1 cellular context compared by ENCODE assay signal in genomic region chr19:43957891-43958290, GRCh38.
A peak's percentile ranks its signal among the peaks of the same experiment; 100 is the strongest.
TF ChIP-seq lines count a peak whose summit lies in the region.

No MANE protein-coding gene starts in this region.

TF ChIP-seq in HepG2, 621 proteins besides CTCF, POLR2A, EP300 and RAD21 (continued from another document and continues in another):
- TF ChIP-seq PAXIP1 (CRISPR knock-in tag; conservative IDR thresholded peaks at IDR 0.05) (peak; percentile 65), ZNF230 (CRISPR knock-in tag; IDR thresholded peaks at IDR 0.05) (no peak), CREB1 (IDR thresholded peaks at IDR 0.05) (no peak), CREB1 (CRISPR knock-in tag; IDR thresholded peaks at IDR 0.05) (no peak), CREB3 (CRISPR knock-in tag; IDR thresholded peaks at IDR 0.05) (no peak), SNRNP70 (IDR thresholded peaks at IDR 0.05; ENCODE audit: low read depth, low read length) (no peak), ZNF577 (CRISPR knock-in tag; IDR thresholded peaks at IDR 0.05; ENCODE audit: borderline replicate concordance, low read depth) (no peak), ZBTB8A (CRISPR knock-in tag; IDR thresholded peaks at IDR 0.05; ENCODE audit: borderline replicate concordance, low read depth) (no peak), ZNF780A (CRISPR knock-in tag; IDR thresholded peaks at IDR 0.05) (no peak), LCORL (IDR thresholded peaks at IDR 0.05) (no peak), LCORL (CRISPR knock-in tag; IDR thresholded peaks at IDR 0.05) (no peak), SMAD1 (CRISPR knock-in tag; IDR thresholded peaks at IDR 0.05; ENCODE audit: borderline replicate concordance, low read depth) (no peak), ZNF850 (CRISPR knock-in tag; conservative IDR thresholded peaks at IDR 0.05) (no peak), DDIT3 (CRISPR knock-in tag; IDR thresholded peaks at IDR 0.05) (no peak), CBX5 (CRISPR knock-in tag; IDR thresholded peaks at IDR 0.05; ENCODE audit: borderline replicate concordance) (no peak), MTA1 (CRISPR knock-in tag; IDR thresholded peaks at IDR 0.05; ENCODE audit: borderline replicate concordance) (no peak), SNAPC2 (CRISPR knock-in tag; IDR thresholded peaks at IDR 0.05) (no peak), ZNF367 (CRISPR knock-in tag; IDR thresholded peaks at IDR 0.05; ENCODE audit: borderline replicate concordance) (no peak), NFKBIZ (CRISPR knock-in tag; IDR thresholded peaks at IDR 0.05) (no peak), ZNF260 (CRISPR knock-in tag; IDR thresholded peaks at IDR 0.05; ENCODE audit: borderline replicate concordance, low read depth) (no peak), ZNF549 (CRISPR knock-in tag; IDR thresholded peaks at IDR 0.05) (no peak), HOXA9 (CRISPR knock-in tag; IDR thresholded peaks at IDR 0.05; ENCODE audit: borderline replicate concordance) (no peak), CBFB (CRISPR knock-in tag; IDR thresholded peaks at IDR 0.05) (no peak), ZNF660 (CRISPR knock-in tag; IDR thresholded peaks at IDR 0.05; ENCODE audit: borderline replicate concordance, low read depth) (no peak), MEIS2 (CRISPR knock-in tag; IDR thresholded peaks at IDR 0.05) (0 out of 2 replicates have a peak, but pooled peaks have one; percentile 33), HNF4A (CRISPR knock-in tag; IDR thresholded peaks at IDR 0.05) (0 out of 2 replicates have a peak, but pooled peaks have one; percentile 23), ISX (CRISPR knock-in tag; conservative IDR thresholded peaks at IDR 0.05) (no peak), SMAD3 (CRISPR knock-in tag; IDR thresholded peaks at IDR 0.05) (no peak), ZNF670 (CRISPR knock-in tag; IDR thresholded peaks at IDR 0.05; ENCODE audit: borderline replicate concordance) (no peak), RBAK (CRISPR knock-in tag; IDR thresholded peaks at IDR 0.05) (no peak), MED13 (CRISPR knock-in tag; IDR thresholded peaks at IDR 0.05) (no peak), CAMTA2 (CRISPR knock-in tag; IDR thresholded peaks at IDR 0.05; ENCODE audit: borderline replicate concordance) (no peak), AHDC1 (CRISPR knock-in tag; IDR thresholded peaks at IDR 0.05; ENCODE audit: borderline replicate concordance) (peak; percentile 54; the same call in 1 of the 2 replicates), NFYB (CRISPR knock-in tag; IDR thresholded peaks at IDR 0.05) (no peak), ATRX (CRISPR knock-in tag; IDR thresholded peaks at IDR 0.05; ENCODE audit: borderline replicate concordance) (no peak), TAF1 (CRISPR knock-in tag; IDR thresholded peaks at IDR 0.05) (no peak), PCBP2 (optimal IDR thresholded peaks at IDR 0.05; ENCODE audit: low read depth, low read length, poor library complexity, severe bottlenecking) (no peak), TOPORS (CRISPR knock-in tag; IDR thresholded peaks at IDR 0.05) (no peak), GMEB1 (CRISPR knock-in tag; IDR thresholded peaks at IDR 0.05; ENCODE audit: borderline replicate concordance) (no peak), FOXK2 (IDR thresholded peaks at IDR 0.05) (no peak), PHF20 (CRISPR knock-in tag; IDR thresholded peaks at IDR 0.05) (no peak), ZMYM4 (CRISPR knock-in tag; IDR thresholded peaks at IDR 0.05) (peak; percentile 32; the same call in 1 of the 2 replicates), GABPB1 (CRISPR knock-in tag; IDR thresholded peaks at IDR 0.05) (no peak), FOSL2 (CRISPR knock-in tag; IDR thresholded peaks at IDR 0.05) (no peak), TCF7L2 (IDR thresholded peaks at IDR 0.05; ENCODE audit: low read depth, low read length) (no peak), ZNF724P (CRISPR knock-in tag; IDR thresholded peaks at IDR 0.05; ENCODE audit: borderline replicate concordance) (no peak), ZNF598 (CRISPR knock-in tag; IDR thresholded peaks at IDR 0.05; ENCODE audit: borderline replicate concordance) (no peak), SOX6 (IDR thresholded peaks at IDR 0.05) (no peak), SOX6 (CRISPR knock-in tag; IDR thresholded peaks at IDR 0.05) (peak; percentile 39; the same call in 1 of the 2 replicates), RARA (CRISPR knock-in tag; IDR thresholded peaks at IDR 0.05) (no peak), RXRA (CRISPR knock-in tag; IDR thresholded peaks at IDR 0.05) (no peak), GATAD2A (CRISPR knock-in tag; IDR thresholded peaks at IDR 0.05) (peak; percentile 51; the same call in 1 of the 2 replicates), ZNF121 (CRISPR knock-in tag; IDR thresholded peaks at IDR 0.05) (no peak), ZNF570 (CRISPR knock-in tag; IDR thresholded peaks at IDR 0.05; ENCODE audit: borderline replicate concordance) (no peak)
- TF ChIP-seq, protein P1, sequence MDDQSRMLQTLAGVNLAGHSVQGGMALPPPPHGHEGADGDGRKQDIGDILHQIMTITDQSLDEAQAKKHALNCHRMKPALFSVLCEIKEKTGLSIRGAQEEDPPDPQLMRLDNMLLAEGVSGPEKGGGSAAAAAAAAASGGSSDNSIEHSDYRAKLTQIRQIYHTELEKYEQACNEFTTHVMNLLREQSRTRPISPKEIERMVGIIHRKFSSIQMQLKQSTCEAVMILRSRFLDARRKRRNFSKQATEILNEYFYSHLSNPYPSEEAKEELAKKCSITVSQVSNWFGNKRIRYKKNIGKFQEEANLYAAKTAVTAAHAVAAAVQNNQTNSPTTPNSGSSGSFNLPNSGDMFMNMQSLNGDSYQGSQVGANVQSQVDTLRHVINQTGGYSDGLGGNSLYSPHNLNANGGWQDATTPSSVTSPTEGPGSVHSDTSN (CRISPR knock-in tag; IDR thresholded peaks at IDR 0.05; ENCODE audit: borderline replicate concordance), result no peak
- TF ChIP-seq, protein P2, sequence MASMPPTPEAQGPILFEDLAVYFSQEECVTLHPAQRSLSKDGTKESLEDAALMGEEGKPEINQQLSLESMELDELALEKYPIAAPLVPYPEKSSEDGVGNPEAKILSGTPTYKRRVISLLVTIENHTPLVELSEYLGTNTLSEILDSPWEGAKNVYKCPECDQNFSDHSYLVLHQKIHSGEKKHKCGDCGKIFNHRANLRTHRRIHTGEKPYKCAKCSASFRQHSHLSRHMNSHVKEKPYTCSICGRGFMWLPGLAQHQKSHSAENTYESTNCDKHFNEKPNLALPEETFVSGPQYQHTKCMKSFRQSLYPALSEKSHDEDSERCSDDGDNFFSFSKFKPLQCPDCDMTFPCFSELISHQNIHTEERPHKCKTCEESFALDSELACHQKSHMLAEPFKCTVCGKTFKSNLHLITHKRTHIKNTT (CRISPR knock-in tag; IDR thresholded peaks at IDR 0.05), result no peak
- TF ChIP-seq, protein P3, sequence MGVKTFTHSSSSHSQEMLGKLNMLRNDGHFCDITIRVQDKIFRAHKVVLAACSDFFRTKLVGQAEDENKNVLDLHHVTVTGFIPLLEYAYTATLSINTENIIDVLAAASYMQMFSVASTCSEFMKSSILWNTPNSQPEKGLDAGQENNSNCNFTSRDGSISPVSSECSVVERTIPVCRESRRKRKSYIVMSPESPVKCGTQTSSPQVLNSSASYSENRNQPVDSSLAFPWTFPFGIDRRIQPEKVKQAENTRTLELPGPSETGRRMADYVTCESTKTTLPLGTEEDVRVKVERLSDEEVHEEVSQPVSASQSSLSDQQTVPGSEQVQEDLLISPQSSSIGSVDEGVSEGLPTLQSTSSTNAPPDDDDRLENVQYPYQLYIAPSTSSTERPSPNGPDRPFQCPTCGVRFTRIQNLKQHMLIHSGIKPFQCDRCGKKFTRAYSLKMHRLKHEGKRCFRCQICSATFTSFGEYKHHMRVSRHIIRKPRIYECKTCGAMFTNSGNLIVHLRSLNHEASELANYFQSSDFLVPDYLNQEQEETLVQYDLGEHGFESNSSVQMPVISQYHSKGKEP (CRISPR knock-in tag; IDR thresholded peaks at IDR 0.05), result no peak
